23 cellular contexts compared by ENCODE assay signal in the genomic region with DNA sequence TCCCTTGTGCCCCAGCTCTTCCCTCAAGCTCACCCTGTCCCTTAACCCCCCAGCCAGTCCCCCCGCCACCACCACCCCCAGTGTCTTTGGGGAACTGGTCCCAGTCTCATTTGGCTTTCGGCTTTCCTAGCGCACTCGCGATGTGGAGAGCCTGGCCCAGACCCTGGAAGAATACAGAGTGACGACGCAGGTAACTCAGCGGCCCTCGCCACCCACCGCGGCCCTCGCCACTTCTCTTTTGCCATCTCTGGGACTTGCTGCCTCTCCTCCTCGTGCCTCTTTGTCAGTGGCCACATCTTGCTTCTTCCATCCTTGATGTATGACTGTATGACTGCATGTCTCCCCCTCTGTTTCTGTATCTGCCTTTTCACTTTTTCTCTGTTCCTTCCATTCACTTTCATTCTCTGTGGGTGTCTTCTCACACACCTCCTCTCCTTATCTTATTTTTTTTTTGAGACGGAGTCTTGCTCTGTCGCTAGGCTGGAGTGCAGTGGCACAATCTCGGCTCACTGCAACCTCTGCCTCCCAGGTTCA. TPM values are rescaled to one million over a fixed set of nuclear protein-coding genes. Genes with fewer than 3 reads are reported as not detected.
"Had no signal": no experiment of that assay in that cellular context is flagged by ENCODE, and none has a peak within 500 bp of the region (broad histone marks: within the 10 kb centered on the region; RNA-seq: fewer than 3 reads in every experiment).

No MANE protein-coding gene starts in this region.

- H3K36me3 Mint-ChIP-seq: activated naive CD8-positive, alpha-beta T cell treated with anti-CD3 and anti-CD28 coated beads, Interleukin-2, amount 10 ng/mL, durations not matched to agents 7 days and 5 days; brain; naive B cell; WTC11 had no signal

- H3K27ac Mint-ChIP-seq: progenitor cell of endocrine pancreas, WTC11 had no signal

- ATAC-seq: esophagus mucosa, left lung, SK-N-SH treated with all-trans-retinoic acid at 6 μM for 48 hours, WTC11 had no signal

- H3K36me3 ChIP-seq: colonic mucosa, left lung, right atrium auricular region, suprapubic skin had no signal

- DNase-seq: activated CD4-positive, alpha-beta T cell treated with anti-CD3 and anti-CD28 coated beads for 48 hours; activated gamma-delta T cell treated with Interleukin-2 at 50 U/mL for 16 hours; activated naive CD8-positive, alpha-beta T cell treated with anti-CD3 and anti-CD28 coated beads, Interleukin-2, amount 10 ng/mL, durations not matched to agents 7 days and 5 days; central memory CD4-positive, alpha-beta T cell; colonic mucosa; hippocampal formation; kidney; left lung; naive B cell; occipital lobe; stimulated activated CD4-positive, alpha-beta T cell treated with anti-CD3 and anti-CD28 coated beads, Interleukin-2, amount 100 ng/mL, for 48 hours; stimulated activated naive CD4-positive, alpha-beta T cell treated with Interleukin-2 at 50 U/mL for 16 hours; trophoblast cell had no signal

- H3K27me3 Mint-ChIP-seq: naive B cell had no signal

- H3K27me3 ChIP-seq: colonic mucosa, right atrium auricular region, suprapubic skin had no signal

- H3K27ac ChIP-seq: colonic mucosa, left lung, right atrium auricular region, suprapubic skin had no signal

- H3K9me3 Mint-ChIP-seq: activated naive CD8-positive, alpha-beta T cell treated with anti-CD3 and anti-CD28 coated beads, Interleukin-2, amount 10 ng/mL, durations not matched to agents 7 days and 5 days; T-helper 1 cell treated with Interleukin-12 subunit alpha and Interleukin-12 subunit beta and Interleukin-4 antibody, amounts not matched to agents 30 μg/mL and 1 μg/mL, for 36 hours; WTC11 had no signal

- H3K4me1 ChIP-seq: colonic mucosa, right atrium auricular region, suprapubic skin had no signal

- H3K4me3 ChIP-seq: colonic mucosa, left lung, right atrium auricular region, suprapubic skin had no signal

- H3K4me3 Mint-ChIP-seq: activated naive CD8-positive, alpha-beta T cell treated with anti-CD3 and anti-CD28 coated beads, Interleukin-2, amount 10 ng/mL, durations not matched to agents 7 days and 5 days; brain; WTC11 had no signal

- H3K9me3 ChIP-seq: colonic mucosa, left lung, right atrium auricular region, suprapubic skin had no signal

RNA-seq across cellular contexts. Expression of a gene that starts 15.7 kb away (rescaled TPM):
- total RNA-seq: activated naive CD8-positive, alpha-beta T cell treated with anti-CD3 and anti-CD28 coated beads, Interleukin-2, amount 10 ng/mL, durations not matched to agents 7 days and 5 days; colonic mucosa; esophagus mucosa; kidney; left lung; mononuclear cell; occipital lobe; progenitor cell of endocrine pancreas; right atrium auricular region; skeletal muscle tissue; suprapubic skin had no signal

RNA-seq across cellular contexts. Expression of a gene that starts 17.6 kb away (rescaled TPM):
- total RNA-seq: activated naive CD8-positive, alpha-beta T cell treated with anti-CD3 and anti-CD28 coated beads, Interleukin-2, amount 10 ng/mL, durations not matched to agents 7 days and 5 days; colonic mucosa; esophagus mucosa; kidney; left lung; mononuclear cell; occipital lobe; progenitor cell of endocrine pancreas; right atrium auricular region; skeletal muscle tissue; suprapubic skin had no signal

RNA-seq across cellular contexts. Expression of a gene that starts 19.5 kb away (rescaled TPM):
- total RNA-seq: activated naive CD8-positive, alpha-beta T cell treated with anti-CD3 and anti-CD28 coated beads, Interleukin-2, amount 10 ng/mL, durations not matched to agents 7 days and 5 days; colonic mucosa; esophagus mucosa; kidney; mononuclear cell; occipital lobe; progenitor cell of endocrine pancreas; right atrium auricular region; skeletal muscle tissue; suprapubic skin had no signal

RNA-seq across cellular contexts. Expression of a gene that starts 33.8 kb away (rescaled TPM):
- total RNA-seq: esophagus mucosa, mononuclear cell had no signal

RNA-seq across cellular contexts. Expression of a gene that starts 43.9 kb away (rescaled TPM):
- total RNA-seq: activated naive CD8-positive, alpha-beta T cell treated with anti-CD3 and anti-CD28 coated beads, Interleukin-2, amount 10 ng/mL, durations not matched to agents 7 days and 5 days; colonic mucosa; mononuclear cell; right atrium auricular region; suprapubic skin had no signal
